In the genomic region with DNA sequence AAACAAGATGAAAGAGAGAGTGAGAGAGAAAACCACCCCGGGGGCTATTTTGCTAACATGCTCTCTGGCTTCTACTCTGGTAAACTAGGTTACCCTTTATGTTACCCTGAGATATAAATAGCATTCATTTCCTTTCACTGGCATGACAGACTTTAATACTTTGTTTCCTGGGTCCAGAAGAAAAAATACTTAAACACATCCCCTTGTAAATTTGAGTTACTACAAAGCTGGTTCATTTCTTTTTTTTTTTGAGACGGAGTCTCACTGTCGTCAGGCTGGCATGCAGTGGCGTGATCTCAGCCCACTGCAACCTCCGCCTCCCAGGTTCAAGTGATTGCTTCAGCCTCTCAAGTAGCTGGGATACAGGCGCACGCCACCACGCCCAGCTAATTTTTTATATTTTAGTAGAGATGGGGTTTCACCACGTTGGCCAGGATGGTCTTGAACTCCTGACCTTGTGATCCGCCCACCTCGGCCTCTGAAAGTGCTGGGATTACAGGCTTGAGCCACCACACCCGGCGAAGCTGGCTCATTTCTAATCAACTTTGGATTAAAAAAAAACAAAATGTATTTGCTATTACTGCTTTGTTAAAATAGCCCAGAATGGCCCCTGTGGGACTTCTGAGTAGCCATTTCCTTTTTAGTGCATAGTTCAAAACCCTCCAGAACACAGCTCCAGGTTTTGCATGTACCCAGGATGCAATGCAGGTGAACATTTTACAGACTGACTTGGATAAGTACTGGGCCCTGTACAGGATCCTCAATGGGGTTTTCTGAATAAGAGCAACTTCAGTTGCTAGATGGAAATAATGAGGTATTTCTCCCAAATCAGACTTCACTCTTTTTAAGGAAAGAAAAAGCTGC, we compare ENCODE assay signal across 9 cellular contexts. TPM values are rescaled to one million over a fixed set of nuclear protein-coding genes. Genes with fewer than 3 reads are reported as not detected.
A peak's percentile ranks its signal among the peaks of the same experiment; 100 is the strongest.
DNase-seq lines count a peak whose midpoint lies in the region; ATAC-seq and TF ChIP-seq lines count a peak whose summit lies in the region.
"Had no signal": no experiment of that assay in that cellular context is flagged by ENCODE, and none has a peak within 500 bp of the region (broad histone marks: within the 10 kb centered on the region; RNA-seq: fewer than 3 reads in every experiment).

No MANE protein-coding gene starts in this region.

- H3K9me3 Mint-ChIP-seq in activated CD4-positive, alpha-beta T cell treated with anti-CD3 and anti-CD28 coated beads, Interleukin-2, amount 10 ng/mL, durations not matched to agents 24 days and 14 days, result no peaks in the 10 kb centered on the region
- H3K9me3 Mint-ChIP-seq in activated T-helper 1 cell treated with anti-CD3 and anti-CD28 coated beads, Interleukin-12 subunit alpha, Interleukin-12 subunit beta, Interleukin-2, Interleukin-4 antibody, amounts not matched to agents 30 ng/mL and 10 ng/mL and 1 ng/mL, durations not matched to agents 14 hours and 24 hours and 36 hours, result no peaks in the 10 kb centered on the region

- in situ Hi-C loops in gastrocnemius medialis (cut with MboI; ENCODE audit: low sequenced_read_pairs in 4 of 4), result no loop called here

- TF ChIP-seq POLR2A in gastrocnemius medialis (IDR thresholded peaks at IDR 0.05), result no peak

- intact Hi-C loops in activated CD4-positive, alpha-beta T cell treated with anti-CD3 and anti-CD28 coated beads, Interleukin-2, amount 10 ng/mL, durations not matched to agents 24 days and 14 days (cut with micrococcal nuclease), result loop anchor here (5.0 kb wide), 1 partner anchor 34 kb away; no protein-coding TSS in a partner anchor
- intact Hi-C loops in activated T-helper 1 cell treated with anti-CD3 and anti-CD28 coated beads, Interleukin-12 subunit alpha, Interleukin-12 subunit beta, Interleukin-2, Interleukin-4 antibody, amounts not matched to agents 30 ng/mL and 10 ng/mL and 1 ng/mL, durations not matched to agents 14 hours and 24 hours and 36 hours (cut with micrococcal nuclease), result no loop called here
- intact Hi-C loops in gastrocnemius medialis (cut with DNase I; ENCODE audit: low total_unique reads), result no loop called here

- peaks cover 16% of the 10 kb centered on the region for H3K36me3 Mint-ChIP-seq in activated CD4-positive, alpha-beta T cell treated with anti-CD3 and anti-CD28 coated beads, Interleukin-2, amount 10 ng/mL, durations not matched to agents 24 days and 14 days (ENCODE audit: low read depth)
- peaks cover 15% of the 10 kb centered on the region for H3K36me3 Mint-ChIP-seq in activated T-helper 1 cell treated with anti-CD3 and anti-CD28 coated beads, Interleukin-12 subunit alpha, Interleukin-12 subunit beta, Interleukin-2, Interleukin-4 antibody, amounts not matched to agents 30 ng/mL and 10 ng/mL and 1 ng/mL, durations not matched to agents 14 hours and 24 hours and 36 hours (ENCODE audit: low read depth)

- H3K4me3 ChIP-seq in gastrocnemius medialis, result no peak overlapping the region

- no peaks in the 10 kb centered on the region for H3K27me3 Mint-ChIP-seq in activated CD4-positive, alpha-beta T cell treated with anti-CD3 and anti-CD28 coated beads, Interleukin-2, amount 10 ng/mL, durations not matched to agents 24 days and 14 days
- H3K27me3 Mint-ChIP-seq in activated T-helper 1 cell treated with anti-CD3 and anti-CD28 coated beads, Interleukin-12 subunit alpha, Interleukin-12 subunit beta, Interleukin-2, Interleukin-4 antibody, amounts not matched to agents 30 ng/mL and 10 ng/mL and 1 ng/mL, durations not matched to agents 14 hours and 24 hours and 36 hours (ENCODE audit: insufficient read depth), result no peaks in the 10 kb centered on the region

- ATAC-seq in HG02943 (IDR thresholded peaks at IDR 0.05; ENCODE audit: low read depth, unreplicated experiment), result peak; percentile 52
- ATAC-seq in gastrocnemius medialis, result no peak
- no peak for ATAC-seq in HG03342 (IDR thresholded peaks at IDR 0.05; ENCODE audit: unreplicated experiment)
- no peak for ATAC-seq in HG03280 (IDR thresholded peaks at IDR 0.05; ENCODE audit: unreplicated experiment)
- ATAC-seq in GM21360 (IDR thresholded peaks at IDR 0.05; ENCODE audit: unreplicated experiment), result no peak

- no peaks in the 10 kb centered on the region for H3K27me3 ChIP-seq in gastrocnemius medialis

- H3K4me1 ChIP-seq in gastrocnemius medialis, result peaks cover 29 to 46% of the 10 kb centered on the region in 2 donors

- no peak for DNase-seq in activated CD4-positive, alpha-beta T cell treated with anti-CD3 and anti-CD28 coated beads, Interleukin-2, amount 10 ng/mL, durations not matched to agents 24 days and 14 days
- DNase-seq in activated CD4-positive, alpha-beta T cell treated with anti-CD3 and anti-CD28 coated beads for 1 hour, result no peak
- no peak for DNase-seq in activated T-helper 1 cell treated with anti-CD3 and anti-CD28 coated beads, Interleukin-12 subunit alpha, Interleukin-12 subunit beta, Interleukin-2, Interleukin-4 antibody, amounts not matched to agents 30 ng/mL and 10 ng/mL and 1 ng/mL, durations not matched to agents 14 hours and 24 hours and 36 hours (ENCODE audit: low spot score)
- no peak for DNase-seq in gastrocnemius medialis
- DNase-seq: trophoblast cell had no signal

- no peaks in the 10 kb centered on the region for H3K9me3 ChIP-seq in gastrocnemius medialis

- peak overlapping the region; percentile 56 to 63 (median 58) for H3K27ac ChIP-seq in gastrocnemius medialis

- TF ChIP-seq CTCF in gastrocnemius medialis (IDR thresholded peaks at IDR 0.05 in 4 of 5, conservative IDR thresholded peaks at IDR 0.05 in 1 of 5), result no peak

- peak overlapping the region; percentile 36 for H3K27ac Mint-ChIP-seq in activated CD4-positive, alpha-beta T cell treated with anti-CD3 and anti-CD28 coated beads, Interleukin-2, amount 10 ng/mL, durations not matched to agents 24 days and 14 days
- peak overlapping the region; percentile 45 for H3K27ac Mint-ChIP-seq in activated T-helper 1 cell treated with anti-CD3 and anti-CD28 coated beads, Interleukin-12 subunit alpha, Interleukin-12 subunit beta, Interleukin-2, Interleukin-4 antibody, amounts not matched to agents 30 ng/mL and 10 ng/mL and 1 ng/mL, durations not matched to agents 14 hours and 24 hours and 36 hours

- H3K36me3 ChIP-seq in gastrocnemius medialis, result no peaks in the 10 kb centered on the region

- peaks cover 41% of the 10 kb centered on the region for H3K4me1 Mint-ChIP-seq in activated CD4-positive, alpha-beta T cell treated with anti-CD3 and anti-CD28 coated beads, Interleukin-2, amount 10 ng/mL, durations not matched to agents 24 days and 14 days
- peaks cover 45% of the 10 kb centered on the region for H3K4me1 Mint-ChIP-seq in activated T-helper 1 cell treated with anti-CD3 and anti-CD28 coated beads, Interleukin-12 subunit alpha, Interleukin-12 subunit beta, Interleukin-2, Interleukin-4 antibody, amounts not matched to agents 30 ng/mL and 10 ng/mL and 1 ng/mL, durations not matched to agents 14 hours and 24 hours and 36 hours (ENCODE audit: low read depth)

- peak overlapping the region; percentile 20 for H3K4me3 Mint-ChIP-seq in activated CD4-positive, alpha-beta T cell treated with anti-CD3 and anti-CD28 coated beads, Interleukin-2, amount 10 ng/mL, durations not matched to agents 24 days and 14 days
- H3K4me3 Mint-ChIP-seq in activated T-helper 1 cell treated with anti-CD3 and anti-CD28 coated beads, Interleukin-12 subunit alpha, Interleukin-12 subunit beta, Interleukin-2, Interleukin-4 antibody, amounts not matched to agents 30 ng/mL and 10 ng/mL and 1 ng/mL, durations not matched to agents 14 hours and 24 hours and 36 hours, result no peak overlapping the region

RNA-seq across cellular contexts. Expression of a gene that starts 20.6 kb away (rescaled TPM):
- 23.8 and 27.2 TPM in 2 replicates for total RNA-seq in activated CD4-positive, alpha-beta T cell treated with anti-CD3 and anti-CD28 coated beads, Interleukin-2, amount 10 ng/mL, durations not matched to agents 24 days and 14 days
- 23.6 and 27.2 TPM in 2 replicates for total RNA-seq in activated T-helper 1 cell treated with anti-CD3 and anti-CD28 coated beads, Interleukin-12 subunit alpha, Interleukin-12 subunit beta, Interleukin-2, Interleukin-4 antibody, amounts not matched to agents 30 ng/mL and 10 ng/mL and 1 ng/mL, durations not matched to agents 14 hours and 24 hours and 36 hours
- 10 to 100 TPM in 2 of 4 donors, 1 to 10 TPM in 2; 6.8 to 13.4 (median 10.1) TPM for total RNA-seq in gastrocnemius medialis
